ENCODE assay signal across 35 cellular contexts in genomic region chr7:112365551-112365950, GRCh38.
"Had no signal": no experiment of that assay in that cellular context is flagged by ENCODE, and none has a peak within 500 bp of the region (broad histone marks: within the 10 kb centered on the region; RNA-seq: fewer than 3 reads in every experiment).

No MANE protein-coding gene starts in this region.

- H3K27ac ChIP-seq: adrenal gland, body of pancreas, brain microvascular endothelial cell, VCaP had no signal

- H3K4me3 Mint-ChIP-seq: activated B cell treated with CpG ODN at 0.5 μM for 24 hours; activated CD4-positive, alpha-beta memory T cell treated with anti-CD3 and anti-CD28 coated beads for 36 hours; activated CD4-positive, alpha-beta T cell treated with anti-CD3 and anti-CD28 coated beads, Interleukin-2, amount 10 ng/mL, durations not matched to agents 24 days and 14 days; activated CD8-positive, alpha-beta T cell treated with anti-CD3 and anti-CD28 coated beads for 36 hours; activated naive CD4-positive, alpha-beta T cell treated with anti-CD3 and anti-CD28 coated beads for 36 hours; activated naive CD8-positive, alpha-beta T cell treated with anti-CD3 and anti-CD28 coated beads for 36 hours; activated T-cell treated with anti-CD3 and anti-CD28 coated beads, Interleukin-2, amount 50 U/mL, for 4 hours; activated T-cell treated with anti-CD3 and anti-CD28 coated beads, Interleukin-2, amount 50 U/mL, for 72 hours; activated T-helper 1 cell treated with anti-CD3 and anti-CD28 coated beads, Interleukin-12 subunit alpha, Interleukin-12 subunit beta, Interleukin-2, Interleukin-4 antibody, amounts not matched to agents 30 ng/mL and 10 ng/mL and 1 ng/mL, durations not matched to agents 14 hours and 24 hours and 36 hours; activated T-helper 17 cell treated with anti-CD3 and anti-CD28 coated beads, Interleukin-2, amount 50 U/mL, for 72 hours; T-helper 1 cell treated with Interleukin-12 subunit alpha and Interleukin-12 subunit beta and Interleukin-4 antibody, amounts not matched to agents 30 μg/mL and 1 μg/mL, for 36 hours; T-helper 2 cell treated with Interferon-gamma antibody and Interleukin-4, amounts not matched to agents 5 μg/mL and 100 μg/mL, for 36 hours had no signal

- H3K36me3 Mint-ChIP-seq: activated CD4-positive, alpha-beta memory T cell treated with anti-CD3 and anti-CD28 coated beads for 36 hours; activated naive CD4-positive, alpha-beta T cell treated with anti-CD3 and anti-CD28 coated beads, Interleukin-2, amount 50 U/mL, for 72 hours; activated naive CD8-positive, alpha-beta T cell treated with anti-CD3 and anti-CD28 coated beads for 36 hours had no signal

- H3K4me3 ChIP-seq: adrenal gland, body of pancreas, breast epithelium had no signal

- H3K36me3 ChIP-seq: adrenal gland, brain microvascular endothelial cell, breast epithelium had no signal

- H3K4me1 ChIP-seq: adrenal gland had no signal

- H3K27me3 Mint-ChIP-seq: activated B cell treated with CpG ODN at 0.5 μM for 24 hours; activated CD4-positive, alpha-beta T cell treated with anti-CD3 and anti-CD28 coated beads, Interleukin-2, amount 10 ng/mL, durations not matched to agents 24 days and 14 days; activated naive CD8-positive, alpha-beta T cell treated with anti-CD3 and anti-CD28 coated beads for 36 hours had no signal

- DNase-seq: activated B cell treated with CpG ODN at 0.5 μM for 24 hours; activated CD4-positive, alpha-beta memory T cell treated with anti-CD3 and anti-CD28 coated beads for 36 hours; activated CD4-positive, alpha-beta T cell treated with anti-CD3 and anti-CD28 coated beads for 4 hours; activated CD4-positive, alpha-beta T cell treated with anti-CD3 and anti-CD28 coated beads, Interleukin-2, amount 10 ng/mL, durations not matched to agents 24 days and 14 days; activated CD4-positive, alpha-beta T cell treated with anti-CD3 and anti-CD28 coated beads, Interleukin-2, amount 50 U/mL, for 1 hour; activated CD4-positive, alpha-beta T cell treated with anti-CD3 and anti-CD28 coated beads, Interleukin-2, amount 50 U/mL, for 4 hours; activated CD4-positive, CD25-positive, alpha-beta regulatory T cell treated with anti-CD3 and anti-CD28 coated beads, Interleukin-2, amount 50 U/mL, for 72 hours; activated CD8-positive, alpha-beta memory T cell treated with anti-CD3 and anti-CD28 coated beads, Interleukin-2, amount 50 U/mL, for 4 hours; activated CD8-positive, alpha-beta T cell treated with anti-CD3 and anti-CD28 coated beads for 36 hours; activated effector memory CD4-positive, alpha-beta T cell treated with anti-CD3 and anti-CD28 coated beads, Interleukin-2, amount 50 U/mL, for 16 hours; activated gamma-delta T cell treated with Interleukin-2 at 50 U/mL for 16 hours; activated naive CD4-positive, alpha-beta T cell; activated naive CD4-positive, alpha-beta T cell treated with anti-CD3 and anti-CD28 coated beads for 36 hours; activated naive CD4-positive, alpha-beta T cell treated with anti-CD3 and anti-CD28 coated beads, Interleukin-2, amount 50 U/mL, for 16 hours; activated naive CD8-positive, alpha-beta T cell treated with anti-CD3 and anti-CD28 coated beads for 36 hours; activated T-cell treated with anti-CD3 and anti-CD28 coated beads for 4 hours; activated T-cell treated with anti-CD3 and anti-CD28 coated beads, Interleukin-2, amount 50 U/mL, for 1 hour; activated T-cell treated with anti-CD3 and anti-CD28 coated beads, Interleukin-2, amount 50 U/mL, for 4 hours; activated T-cell treated with anti-CD3 and anti-CD28 coated beads, Interleukin-2, amount 50 U/mL, for 72 hours; adrenal gland; amniotic stem cell; aorta; body of pancreas; brain microvascular endothelial cell; central memory CD4-positive, alpha-beta T cell; cerebellar nuclear complex; T-helper 2 cell; T-helper 9 cell had no signal

- H3K9me3 ChIP-seq: adrenal gland, body of pancreas, breast epithelium had no signal

- H3K9me3 Mint-ChIP-seq: activated B cell treated with CpG ODN at 0.5 μM for 24 hours; activated CD4-positive, alpha-beta memory T cell treated with anti-CD3 and anti-CD28 coated beads for 36 hours; activated CD4-positive, alpha-beta T cell treated with anti-CD3 and anti-CD28 coated beads, Interleukin-2, amount 10 ng/mL, durations not matched to agents 24 days and 14 days; activated CD8-positive, alpha-beta T cell treated with anti-CD3 and anti-CD28 coated beads for 36 hours; activated naive CD4-positive, alpha-beta T cell treated with anti-CD3 and anti-CD28 coated beads for 36 hours; activated naive CD4-positive, alpha-beta T cell treated with anti-CD3 and anti-CD28 coated beads, Interleukin-2, amount 50 U/mL, for 72 hours; activated naive CD8-positive, alpha-beta T cell treated with anti-CD3 and anti-CD28 coated beads for 36 hours; activated T-cell treated with anti-CD3 and anti-CD28 coated beads, Interleukin-2, amount 50 U/mL, for 72 hours; activated T-helper 1 cell treated with anti-CD3 and anti-CD28 coated beads, Interleukin-12 subunit alpha, Interleukin-12 subunit beta, Interleukin-2, Interleukin-4 antibody, amounts not matched to agents 30 ng/mL and 10 ng/mL and 1 ng/mL, durations not matched to agents 14 hours and 24 hours and 36 hours; activated T-helper 17 cell treated with anti-CD3 and anti-CD28 coated beads, Interleukin-2, amount 50 U/mL, for 72 hours; T-helper 1 cell treated with Interleukin-12 subunit alpha and Interleukin-12 subunit beta and Interleukin-4 antibody, amounts not matched to agents 30 μg/mL and 1 μg/mL, for 36 hours; T-helper 2 cell treated with Interferon-gamma antibody and Interleukin-4, amounts not matched to agents 5 μg/mL and 100 μg/mL, for 36 hours had no signal

- H3K27me3 ChIP-seq: adrenal gland, body of pancreas, brain microvascular endothelial cell, breast epithelium had no signal

- H3K27ac Mint-ChIP-seq: activated B cell treated with CpG ODN at 0.5 μM for 24 hours; activated CD4-positive, alpha-beta memory T cell treated with anti-CD3 and anti-CD28 coated beads for 36 hours; activated CD4-positive, alpha-beta T cell treated with anti-CD3 and anti-CD28 coated beads, Interleukin-2, amount 10 ng/mL, durations not matched to agents 24 days and 14 days; activated CD8-positive, alpha-beta T cell treated with anti-CD3 and anti-CD28 coated beads for 36 hours; activated naive CD4-positive, alpha-beta T cell treated with anti-CD3 and anti-CD28 coated beads for 36 hours; activated naive CD4-positive, alpha-beta T cell treated with anti-CD3 and anti-CD28 coated beads, Interleukin-2, amount 50 U/mL, for 72 hours; activated naive CD8-positive, alpha-beta T cell treated with anti-CD3 and anti-CD28 coated beads for 36 hours; activated T-cell treated with anti-CD3 and anti-CD28 coated beads, Interleukin-2, amount 50 U/mL, for 72 hours; activated T-helper 1 cell treated with anti-CD3 and anti-CD28 coated beads, Interleukin-12 subunit alpha, Interleukin-12 subunit beta, Interleukin-2, Interleukin-4 antibody, amounts not matched to agents 30 ng/mL and 10 ng/mL and 1 ng/mL, durations not matched to agents 14 hours and 24 hours and 36 hours; activated T-helper 17 cell treated with anti-CD3 and anti-CD28 coated beads, Interleukin-2, amount 50 U/mL, for 72 hours; T-helper 1 cell treated with Interleukin-12 subunit alpha and Interleukin-12 subunit beta and Interleukin-4 antibody, amounts not matched to agents 30 μg/mL and 1 μg/mL, for 36 hours; T-helper 2 cell treated with Interferon-gamma antibody and Interleukin-4, amounts not matched to agents 5 μg/mL and 100 μg/mL, for 36 hours had no signal

- H3K4me1 Mint-ChIP-seq: activated B cell treated with CpG ODN at 0.5 μM for 24 hours; activated CD4-positive, alpha-beta T cell treated with anti-CD3 and anti-CD28 coated beads, Interleukin-2, amount 10 ng/mL, durations not matched to agents 24 days and 14 days; activated naive CD8-positive, alpha-beta T cell treated with anti-CD3 and anti-CD28 coated beads for 36 hours; activated T-helper 17 cell treated with anti-CD3 and anti-CD28 coated beads, Interleukin-2, amount 50 U/mL, for 72 hours had no signal
